Comparison of ENCODE assay signal across 16 cellular contexts in the genomic region with DNA sequence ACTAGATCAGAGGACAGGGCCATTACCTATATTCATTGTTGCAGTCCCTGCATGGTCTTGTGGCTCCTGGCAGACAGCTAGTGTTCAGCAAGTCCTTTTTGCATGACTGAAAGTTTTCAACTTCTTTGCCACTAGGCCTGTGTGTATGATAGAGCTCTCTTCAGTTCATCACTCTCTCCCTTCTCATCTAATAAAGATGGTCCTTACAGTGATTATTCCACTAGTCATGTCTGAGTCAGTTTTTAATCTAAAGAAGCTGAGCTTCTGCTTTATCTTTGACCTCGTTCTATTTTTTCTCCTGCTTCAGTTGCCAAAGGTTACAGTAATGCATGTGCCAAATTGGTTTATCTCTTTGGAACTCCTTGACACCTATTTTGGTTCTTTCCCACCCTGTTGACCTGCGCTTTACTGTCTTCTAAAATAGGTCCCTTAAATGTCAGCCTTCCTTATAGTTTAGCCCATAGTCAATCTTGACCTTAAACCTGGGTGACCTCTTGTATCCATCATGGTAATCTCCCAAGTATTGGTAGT. TPM values are rescaled to one million over a fixed set of nuclear protein-coding genes. Genes with fewer than 3 reads are reported as not detected.
DNase-seq lines count a peak whose midpoint lies in the region; ATAC-seq and TF ChIP-seq lines count a peak whose summit lies in the region.
"Had no signal": no experiment of that assay in that cellular context is flagged by ENCODE, and none has a peak within 500 bp of the region (broad histone marks: within the 10 kb centered on the region; RNA-seq: fewer than 3 reads in every experiment).

No MANE protein-coding gene starts in this region.

- peak overlapping the region; percentile 18 for H3K27ac Mint-ChIP-seq in Calu3 (ENCODE audit: unreplicated experiment)
- H3K27ac Mint-ChIP-seq: CD14-positive monocyte; CD4-positive, alpha-beta memory T cell had no signal

- DNase-seq in Right ventricle myocardium superior (no peak), cardiac septum (ENCODE audit: low spot score) (no peak), Calu3 (no peak), heart right ventricle (no peak), caudate nucleus (lab: John Stamatoyannopoulos, UW) (no peak), AG08395 (ENCODE audit: low spot score) (no peak)
- DNase-seq: CD4-positive, alpha-beta memory T cell; DMS79 treated with DMSO at 0.1 percent for 48 hours; GF-D8; GOT3; H9 had no signal

- peaks cover 0 to 20% (median 0%) of the 10 kb centered on the region in 7 donors for H3K27me3 ChIP-seq in heart right ventricle
- H3K27me3 ChIP-seq: BLaER1 had no signal

- no peak overlapping the region for H3K4me3 Mint-ChIP-seq in Calu3 (ENCODE audit: low read depth, unreplicated experiment)
- H3K4me3 Mint-ChIP-seq: CD14-positive monocyte; CD4-positive, alpha-beta memory T cell; H9 had no signal

- H3K27ac ChIP-seq in heart right ventricle (peak overlapping the region in 3 of 10 donors; percentile 34 to 39 (median 36)), caudate nucleus (ENCODE audit: low read depth, low read length) (no peak overlapping the region)
- H3K27ac ChIP-seq: 22Rv1, A549, BLaER1 had no signal

- WGBS in heart right ventricle, 2 donors = 38 to 46% methylated on average over 2 of the region's 2 CpGs

- peaks cover 9% of the 10 kb centered on the region for H3K36me3 Mint-ChIP-seq in Calu3 (ENCODE audit: insufficient read depth, unreplicated experiment)
- H3K36me3 Mint-ChIP-seq: CD14-positive monocyte; CD4-positive, alpha-beta memory T cell had no signal

- no TSS peak for BruUV-seq in Calu3 (replicated peaks; lab: Mats Ljungman, UMichigan)

- H3K36me3 ChIP-seq in heart right ventricle = no peaks in the 10 kb centered on the region
- H3K36me3 ChIP-seq: BLaER1 had no signal

- peaks cover 0 to 26% (median 9%) of the 10 kb centered on the region in 9 donors for H3K4me1 ChIP-seq in heart right ventricle
- H3K4me1 ChIP-seq: BLaER1 had no signal

- no peaks in the 10 kb centered on the region for H3K27me3 Mint-ChIP-seq in Calu3 (ENCODE audit: unreplicated experiment)

- peak; percentile 45 for ATAC-seq in Right ventricle myocardium superior (ENCODE audit: poor library complexity)
- peak in 6 of 8 donors; percentile 39 to 73 (median 56) for ATAC-seq in heart right ventricle
- ATAC-seq: A549 had no signal

- TF ChIP-seq CTCF in Calu3 (IDR thresholded peaks at IDR 0.05; ENCODE audit: unreplicated experiment) = no peak
- no peak for TF ChIP-seq CTCF in heart right ventricle (IDR thresholded peaks at IDR 0.05)

- no peaks in the 10 kb centered on the region for H3K9me3 Mint-ChIP-seq in Calu3 (ENCODE audit: low read depth, unreplicated experiment)
- H3K9me3 Mint-ChIP-seq: CD4-positive, alpha-beta memory T cell; H9 had no signal

- H3K9me3 ChIP-seq in heart right ventricle (no peaks in the 10 kb centered on the region), iPS-18c (ENCODE audit: control insufficient read depth, insufficient read depth, low read length) (no peaks in the 10 kb centered on the region)
- H3K9me3 ChIP-seq: A549, BLaER1 had no signal

- no peak overlapping the region for H3K4me3 ChIP-seq in heart right ventricle
- 0 out of 2 replicates have a peak overlapping the region, but pooled peaks have one; percentile 10 for H3K4me3 ChIP-seq in iPS-18c (ENCODE audit: insufficient read depth, low read depth, low read length)
- H3K4me3 ChIP-seq: A549, BLaER1 had no signal

- intact Hi-C loops in Right ventricle myocardium superior (cut with DNase I) (no loop called here), cardiac septum (cut with DNase I) (loop anchor here (10.0 kb wide), 1 partner anchor 54 kb away; no protein-coding TSS in a partner anchor), Calu3 (cut with micrococcal nuclease; ENCODE audit: unreplicated experiment) (no loop called here), heart right ventricle (cut with DNase I) (loop anchor here in 2 of 10 donors (10.0 kb wide), 2 partner anchors 66 to 134 kb away; no protein-coding TSS in a partner anchor)

- CTCF ChIA-PET in Calu3 (lab: Charles Lee) = interaction anchor here (0.6 to 1.7 kb wide), 2 partner anchors 9 to 101 kb away, joined by 4 read pairs; no protein-coding TSS in a partner anchor

- peaks cover 59% of the 10 kb centered on the region for H3K4me1 Mint-ChIP-seq in Calu3 (ENCODE audit: low read depth, unreplicated experiment)

RNA-seq across cellular contexts. Expression of a gene that starts 6.4 kb away (rescaled TPM):
- total RNA-seq in Right ventricle myocardium superior = 21.1 TPM
- total RNA-seq in cardiac septum = 23.8 TPM
- 51.7 and 55.1 TPM in 2 replicates for total RNA-seq in Calu3 (2022)
- total RNA-seq in heart right ventricle = 10 to 100 TPM; 16.7 to 42.1 (median 28.5) TPM
- 1 to 10 TPM; 6.4 to 9.2 TPM for polyA plus RNA-seq in heart right ventricle
- polyA plus RNA-seq: CD14-positive monocyte had no signal
